12 cellular contexts compared by ENCODE assay signal in the genomic region with DNA sequence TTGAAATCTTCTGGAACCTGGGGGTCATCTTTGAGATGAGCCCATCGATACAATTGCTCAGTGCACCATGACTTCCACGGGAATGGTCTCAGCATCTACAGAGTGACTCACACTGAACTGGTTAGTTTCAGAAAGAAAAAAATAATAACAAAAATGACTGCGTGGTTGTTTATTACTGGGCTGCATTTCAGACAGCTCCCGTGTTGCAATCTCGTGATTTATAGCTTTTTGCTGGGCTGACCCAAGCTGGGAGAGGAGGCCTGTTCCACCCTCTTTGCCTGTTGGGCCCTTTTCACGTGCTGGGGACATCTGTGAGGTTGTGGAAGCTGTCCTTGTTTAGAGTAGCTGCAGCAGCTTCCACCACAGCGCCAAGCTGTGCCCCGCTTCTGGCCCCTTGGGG.
DNase-seq lines count a peak whose midpoint lies in the region; ATAC-seq and TF ChIP-seq lines count a peak whose summit lies in the region.
"Had no signal": no experiment of that assay in that cellular context is flagged by ENCODE, and none has a peak within 500 bp of the region (broad histone marks: within the 10 kb centered on the region; RNA-seq: fewer than 3 reads in every experiment).

No MANE protein-coding gene starts in this region.

- H3K4me1 ChIP-seq in RWPE2 (ENCODE audit: insufficient read depth, poor library complexity, severe bottlenecking) (peaks cover 18% of the 10 kb centered on the region), transverse colon (peaks cover 0 to 11% (median 0%) of the 10 kb centered on the region in 4 donors)

- TF ChIP-seq POLR2A in transverse colon (IDR thresholded peaks at IDR 0.05) = no peak

- no peaks in the 10 kb centered on the region for H3K27me3 ChIP-seq in RWPE2 (ENCODE audit: insufficient read depth, poor library complexity, severe bottlenecking)
- no peaks in the 10 kb centered on the region for H3K27me3 ChIP-seq in transverse colon

- peak; percentile 74 for DNase-seq in H4 (ENCODE audit: low spot score)
- peak; percentile 73 for DNase-seq in RWPE2 (ENCODE audit: low spot score)
- peak; percentile 79 for DNase-seq in fibroblast of peridontal ligament (ENCODE audit: extremely low read depth)
- peak; percentile 29 for DNase-seq in transverse colon
- DNase-seq in GOT3 (lab: John Stamatoyannopoulos, UW) = no peak
- no peak for DNase-seq in posterior vena cava (ENCODE audit: low spot score)
- DNase-seq in coronary artery (ENCODE audit: low spot score) = no peak
- DNase-seq in NCI-H446 treated with DMSO at 0.1 percent for 48 hours (lab: John Stamatoyannopoulos, UW) = no peak
- DNase-seq: activated CD4-positive, alpha-beta memory T cell treated with anti-CD3 and anti-CD28 coated beads, Interleukin-2, amount 10 ng/mL, durations not matched to agents 7 days and 5 days; activated effector memory CD4-positive, alpha-beta T cell treated with Interleukin-2 at 50 U/mL for 16 hours; stimulated activated naive CD8-positive, alpha-beta T cell treated with anti-CD3 and anti-CD28 coated beads, Interleukin-15, amount 100 ng/mL, for 72 hours had no signal

- H3K9me3 ChIP-seq in RWPE2 (ENCODE audit: severe bottlenecking) (no peaks in the 10 kb centered on the region), transverse colon (no peaks in the 10 kb centered on the region)

- intact Hi-C loops in transverse colon (cut with DNase I; ENCODE audit: low total_unique reads) (no loop called here), posterior vena cava (cut with DNase I) (no loop called here)

- H3K4me3 ChIP-seq in RWPE2 (ENCODE audit: severe bottlenecking) = no peak overlapping the region
- no peak overlapping the region for H3K4me3 ChIP-seq in transverse colon
- no peak overlapping the region for H3K4me3 ChIP-seq in coronary artery

- H3K27ac ChIP-seq in RWPE2 (ENCODE audit: poor library complexity, severe bottlenecking) (no peak overlapping the region), transverse colon (peak overlapping the region; percentile 21 to 58 (median 48)), coronary artery (no peak overlapping the region)

- no peaks in the 10 kb centered on the region for H3K36me3 ChIP-seq in RWPE2 (ENCODE audit: low read depth)
- H3K36me3 ChIP-seq in transverse colon = no peaks in the 10 kb centered on the region

- TF ChIP-seq CTCF in RWPE2 (IDR thresholded peaks at IDR 0.05; ENCODE audit: poor library complexity, severe bottlenecking) (no peak), transverse colon (IDR thresholded peaks at IDR 0.05) (no peak), coronary artery (IDR thresholded peaks at IDR 0.05) (no peak)

- ATAC-seq in RWPE2 (ENCODE audit: low read depth) = peak; percentile 73
- ATAC-seq: HCT116; stimulated activated naive CD8-positive, alpha-beta T cell treated with anti-CD3 and anti-CD28 coated beads, Interleukin-15, amount 100 ng/mL, for 72 hours had no signal

- no peak for TF ChIP-seq EP300 in transverse colon (IDR thresholded peaks at IDR 0.05; ENCODE audit: low read depth)

- WGBS in transverse colon (ENCODE audit: low coverage in 1 of 2), 2 donors = 10 to 36% methylated on average over 2 to 8 of the region's 8 CpGs

- in situ Hi-C loops in transverse colon (cut with MboI; ENCODE audit: low pct_ligation_motif_present in 1 of 4, low pct_unique_long_range_greater_than_20kb in 1 of 4, low sequenced_read_pairs in 3 of 4) = no loop called here

Comparison
In these comparisons a context has a peak if more than half of its experiments do, and no peak if none do; other contexts are left out.
1. DNase-seq: peak in H4 (single experiment), RWPE2 (single experiment), fibroblast of peridontal ligament (single experiment) and transverse colon (single experiment); none in GOT3 (single experiment), posterior vena cava (single experiment), coronary artery (single experiment) and NCI-H446 treated with DMSO at 0.1 percent for 48 hours (single experiment).
2. H3K27ac ChIP-seq: peak in transverse colon (4 of 4); none in RWPE2 (single experiment) and coronary artery (0 of 2).